Comparison of ENCODE assay signal across 15 cellular contexts in genomic region chrX:1397001-1397400, GRCh38.
"Had no signal": no experiment of that assay in that cellular context is flagged by ENCODE, and none has a peak within 500 bp of the region (broad histone marks: within the 10 kb centered on the region; RNA-seq: fewer than 3 reads in every experiment).

No MANE protein-coding gene starts in this region.

- H3K27ac Mint-ChIP-seq: activated CD4-positive, alpha-beta memory T cell treated with anti-CD3 and anti-CD28 coated beads for 36 hours; activated naive CD4-positive, alpha-beta T cell treated with anti-CD3 and anti-CD28 coated beads, Interleukin-2, amount 50 U/mL, for 24 hours; activated T-helper 17 cell treated with anti-CD3 and anti-CD28 coated beads, Interleukin-2, amount 50 U/mL, for 72 hours; stimulated activated naive CD8-positive, alpha-beta T cell treated with anti-CD3 and anti-CD28 coated beads, Interleukin-15, Interleukin-2, amounts not matched to agents 100 ng/mL and 50 ng/mL, for 24 hours had no signal

- H3K9me3 ChIP-seq: esophagus squamous epithelium had no signal

- DNase-seq: activated CD4-positive, alpha-beta memory T cell treated with anti-CD3 and anti-CD28 coated beads for 36 hours; activated CD4-positive, alpha-beta T cell treated with anti-CD3 and anti-CD28 coated beads for 1 hour; effector CD8-positive, alpha-beta T cell; esophagus squamous epithelium; hypothalamus; kidney glomerular epithelial cell; midbrain; SIG-M5; stimulated activated CD4-positive, alpha-beta T cell treated with anti-CD3 and anti-CD28 coated beads, Interleukin-4, amount 100 ng/mL, for 24 hours had no signal

- H3K4me3 ChIP-seq: esophagus squamous epithelium had no signal

- ATAC-seq: activated T-helper 17 cell treated with anti-CD3 and anti-CD28 coated beads, Interleukin-2, amount 50 U/mL, for 72 hours had no signal

- H3K9me3 Mint-ChIP-seq: activated CD4-positive, alpha-beta memory T cell treated with anti-CD3 and anti-CD28 coated beads for 36 hours; activated naive CD4-positive, alpha-beta T cell treated with anti-CD3 and anti-CD28 coated beads, Interleukin-2, amount 50 U/mL, for 24 hours; activated T-helper 17 cell treated with anti-CD3 and anti-CD28 coated beads, Interleukin-2, amount 50 U/mL, for 72 hours; brain; neural crest cell; stimulated activated naive CD8-positive, alpha-beta T cell treated with anti-CD3 and anti-CD28 coated beads, Interleukin-15, Interleukin-2, amounts not matched to agents 100 ng/mL and 50 ng/mL, for 24 hours; type B pancreatic cell had no signal

- H3K36me3 Mint-ChIP-seq: activated naive CD4-positive, alpha-beta T cell treated with anti-CD3 and anti-CD28 coated beads, Interleukin-2, amount 50 U/mL, for 24 hours had no signal

- H3K4me3 Mint-ChIP-seq: activated CD4-positive, alpha-beta memory T cell treated with anti-CD3 and anti-CD28 coated beads for 36 hours; activated naive CD4-positive, alpha-beta T cell treated with anti-CD3 and anti-CD28 coated beads, Interleukin-2, amount 50 U/mL, for 24 hours; activated T-helper 17 cell treated with anti-CD3 and anti-CD28 coated beads, Interleukin-2, amount 50 U/mL, for 72 hours; brain; stimulated activated naive CD8-positive, alpha-beta T cell treated with anti-CD3 and anti-CD28 coated beads, Interleukin-15, Interleukin-2, amounts not matched to agents 100 ng/mL and 50 ng/mL, for 24 hours; type B pancreatic cell had no signal

- H3K27me3 Mint-ChIP-seq: activated CD4-positive, alpha-beta memory T cell treated with anti-CD3 and anti-CD28 coated beads for 36 hours; activated naive CD4-positive, alpha-beta T cell treated with anti-CD3 and anti-CD28 coated beads, Interleukin-2, amount 50 U/mL, for 24 hours; activated T-helper 17 cell treated with anti-CD3 and anti-CD28 coated beads, Interleukin-2, amount 50 U/mL, for 72 hours; stimulated activated naive CD8-positive, alpha-beta T cell treated with anti-CD3 and anti-CD28 coated beads, Interleukin-15, Interleukin-2, amounts not matched to agents 100 ng/mL and 50 ng/mL, for 24 hours; type B pancreatic cell had no signal
